In the genomic region with DNA sequence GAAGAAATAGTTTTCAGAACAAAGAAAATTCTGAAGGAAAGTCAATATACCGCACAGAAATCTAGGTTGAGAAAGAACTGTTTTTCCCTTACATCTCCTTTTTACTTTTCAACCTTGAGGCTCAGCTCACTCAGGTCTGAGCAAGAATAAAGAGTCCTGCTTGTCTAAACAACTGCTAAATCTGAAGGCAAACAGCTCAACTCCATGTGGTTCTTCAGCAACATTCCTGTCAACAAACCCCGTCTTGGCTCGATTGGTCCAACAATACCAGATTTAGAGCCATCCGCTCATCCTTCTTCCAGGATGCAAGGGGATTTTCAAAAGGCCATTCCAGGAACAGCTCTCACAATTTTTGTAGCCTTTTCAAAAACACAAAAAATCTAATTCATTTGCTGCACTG, we compare ENCODE assay signal across 20 cellular contexts.
DNase-seq lines count a peak whose midpoint lies in the region; ATAC-seq and TF ChIP-seq lines count a peak whose summit lies in the region.
"Had no signal": no experiment of that assay in that cellular context is flagged by ENCODE, and none has a peak within 500 bp of the region (broad histone marks: within the 10 kb centered on the region; RNA-seq: fewer than 3 reads in every experiment).

No MANE protein-coding gene starts in this region.

- H3K36me3 ChIP-seq in RWPE2 (ENCODE audit: low read depth) (no peaks in the 10 kb centered on the region), mesodermal cell (ENCODE audit: control insufficient read depth, insufficient read depth, low read length) (no peaks in the 10 kb centered on the region)

- no peak for ATAC-seq in RWPE2 (ENCODE audit: low read depth)
- ATAC-seq in stimulated activated memory B cell treated with anti-CD40 and anti-IgM and Interleukin-4, amounts not matched to agents 10 μg/mL and 1 μg/mL and 100 μg/mL, for 72 hours, result no peak
- ATAC-seq: activated CD4-positive, alpha-beta T cell treated with anti-CD3 and anti-CD28 coated beads for 36 hours; activated CD8-positive, alpha-beta memory T cell treated with anti-CD3 and anti-CD28 coated beads, Interleukin-2, amount 10 ng/mL, durations not matched to agents 7 days and 5 days; effector memory CD8-positive, alpha-beta T cell; stimulated activated naive B cell treated with anti-CD40 and anti-IgM and Interleukin-4, amounts not matched to agents 10 μg/mL and 1 μg/mL and 100 μg/mL, for 72 hours had no signal

- H3K9me3 ChIP-seq in RWPE2 (ENCODE audit: severe bottlenecking), result no peaks in the 10 kb centered on the region
- H3K9me3 ChIP-seq in mesodermal cell (ENCODE audit: control insufficient read depth, low read length), result no peaks in the 10 kb centered on the region
- H3K9me3 ChIP-seq: tibial nerve had no signal

- H3K27me3 Mint-ChIP-seq in stimulated activated memory B cell treated with anti-CD40 and anti-IgM and Interleukin-4, amounts not matched to agents 10 μg/mL and 1 μg/mL and 100 μg/mL, for 72 hours, result no peaks in the 10 kb centered on the region
- H3K27me3 Mint-ChIP-seq: activated CD4-positive, alpha-beta T cell treated with anti-CD3 and anti-CD28 coated beads for 36 hours; activated CD8-positive, alpha-beta memory T cell treated with anti-CD3 and anti-CD28 coated beads, Interleukin-2, amount 10 ng/mL, durations not matched to agents 7 days and 5 days; effector memory CD8-positive, alpha-beta T cell; stimulated activated naive B cell treated with anti-CD40 and anti-IgM and Interleukin-4, amounts not matched to agents 10 μg/mL and 1 μg/mL and 100 μg/mL, for 72 hours had no signal

- DNase-seq in AG10803 (ENCODE audit: low read depth), result peak; percentile 34
- no peak for DNase-seq in RWPE2 (ENCODE audit: low spot score)
- DNase-seq in choroid plexus epithelial cell (ENCODE audit: low read depth), result peak; percentile 29
- DNase-seq in GF-D8 (lab: John Stamatoyannopoulos, UW), result no peak
- no peak for DNase-seq in D341Med (ENCODE audit: low spot score)
- DNase-seq in NCI-H1436 (lab: John Stamatoyannopoulos, UW), result no peak
- DNase-seq: activated CD4-positive, alpha-beta T cell treated with anti-CD3 and anti-CD28 coated beads for 36 hours; activated CD8-positive, alpha-beta memory T cell treated with anti-CD3 and anti-CD28 coated beads, Interleukin-2, amount 10 ng/mL, durations not matched to agents 7 days and 5 days; DMS79 treated with DMSO at 0.1 percent for 48 hours; effector memory CD8-positive, alpha-beta T cell; H9; NCI-H524; SIG-M5; stimulated activated CD4-positive, alpha-beta T cell treated with anti-CD3 and anti-CD28 coated beads, Interleukin-15, amount 100 ng/mL, for 24 hours; stimulated activated naive B cell treated with anti-CD40 and anti-IgM and Interleukin-4, amounts not matched to agents 10 μg/mL and 1 μg/mL and 100 μg/mL, for 72 hours had no signal

- WGBS in mesodermal cell (ENCODE audit: insufficient coverage in 2 of 2), 2 experiments, result 90 to 92% methylated on average over 4 of the region's 4 CpGs

- no peak overlapping the region for H3K27ac Mint-ChIP-seq in stimulated activated memory B cell treated with anti-CD40 and anti-IgM and Interleukin-4, amounts not matched to agents 10 μg/mL and 1 μg/mL and 100 μg/mL, for 72 hours
- H3K27ac Mint-ChIP-seq: activated CD4-positive, alpha-beta T cell treated with anti-CD3 and anti-CD28 coated beads for 36 hours; activated CD8-positive, alpha-beta memory T cell treated with anti-CD3 and anti-CD28 coated beads, Interleukin-2, amount 10 ng/mL, durations not matched to agents 7 days and 5 days; effector memory CD8-positive, alpha-beta T cell; H9; stimulated activated naive B cell treated with anti-CD40 and anti-IgM and Interleukin-4, amounts not matched to agents 10 μg/mL and 1 μg/mL and 100 μg/mL, for 72 hours had no signal

- H3K4me3 Mint-ChIP-seq in stimulated activated memory B cell treated with anti-CD40 and anti-IgM and Interleukin-4, amounts not matched to agents 10 μg/mL and 1 μg/mL and 100 μg/mL, for 72 hours, result no peak overlapping the region
- H3K4me3 Mint-ChIP-seq: activated CD4-positive, alpha-beta T cell treated with anti-CD3 and anti-CD28 coated beads for 36 hours; activated CD8-positive, alpha-beta memory T cell treated with anti-CD3 and anti-CD28 coated beads, Interleukin-2, amount 10 ng/mL, durations not matched to agents 7 days and 5 days; effector memory CD8-positive, alpha-beta T cell; H9; mesothelial cell of epicardium; stimulated activated naive B cell treated with anti-CD40 and anti-IgM and Interleukin-4, amounts not matched to agents 10 μg/mL and 1 μg/mL and 100 μg/mL, for 72 hours had no signal

- H3K4me3 ChIP-seq in AG10803 (ENCODE audit: low read length) (no peak overlapping the region), RWPE2 (ENCODE audit: severe bottlenecking) (no peak overlapping the region), choroid plexus epithelial cell (ENCODE audit: low read depth, low read length) (no peak overlapping the region), mesodermal cell (ENCODE audit: extremely low read depth, insufficient read depth, low read length, poor library complexity, severe bottlenecking) (no peak overlapping the region)
- H3K4me3 ChIP-seq: tibial nerve had no signal

- no peaks in the 10 kb centered on the region for H3K36me3 Mint-ChIP-seq in stimulated activated memory B cell treated with anti-CD40 and anti-IgM and Interleukin-4, amounts not matched to agents 10 μg/mL and 1 μg/mL and 100 μg/mL, for 72 hours
- H3K36me3 Mint-ChIP-seq: activated CD8-positive, alpha-beta memory T cell treated with anti-CD3 and anti-CD28 coated beads, Interleukin-2, amount 10 ng/mL, durations not matched to agents 7 days and 5 days had no signal

- no peaks in the 10 kb centered on the region for H3K9me3 Mint-ChIP-seq in stimulated activated memory B cell treated with anti-CD40 and anti-IgM and Interleukin-4, amounts not matched to agents 10 μg/mL and 1 μg/mL and 100 μg/mL, for 72 hours
- H3K9me3 Mint-ChIP-seq: effector memory CD8-positive, alpha-beta T cell; H9; stimulated activated naive B cell treated with anti-CD40 and anti-IgM and Interleukin-4, amounts not matched to agents 10 μg/mL and 1 μg/mL and 100 μg/mL, for 72 hours had no signal

- H3K27me3 ChIP-seq in RWPE2 (ENCODE audit: insufficient read depth, poor library complexity, severe bottlenecking), result no peaks in the 10 kb centered on the region
- H3K27me3 ChIP-seq: tibial nerve had no signal

- H3K27ac ChIP-seq in RWPE2 (ENCODE audit: poor library complexity, severe bottlenecking), result peak overlapping the region; percentile 72
- H3K27ac ChIP-seq in mesodermal cell (ENCODE audit: low read depth, low read length, severe bottlenecking), result peak overlapping the region; percentile 63
- H3K27ac ChIP-seq: HL-60, tibial nerve had no signal

- H3K4me1 ChIP-seq in RWPE2 (ENCODE audit: insufficient read depth, poor library complexity, severe bottlenecking), result peaks cover 24% of the 10 kb centered on the region
- peaks cover 18% of the 10 kb centered on the region for H3K4me1 ChIP-seq in mesodermal cell (ENCODE audit: control insufficient read depth, insufficient read depth, low read length, poor library complexity, severe bottlenecking)

- TF ChIP-seq CTCF in AG10803 (conservative IDR thresholded peaks at IDR 0.05; ENCODE audit: low read length) (no peak), RWPE2 (IDR thresholded peaks at IDR 0.05; ENCODE audit: poor library complexity, severe bottlenecking) (no peak), choroid plexus epithelial cell (conservative IDR thresholded peaks at IDR 0.05; ENCODE audit: low read depth, low read length) (no peak)

- H3K4me1 Mint-ChIP-seq in stimulated activated memory B cell treated with anti-CD40 and anti-IgM and Interleukin-4, amounts not matched to agents 10 μg/mL and 1 μg/mL and 100 μg/mL, for 72 hours, result no peaks in the 10 kb centered on the region
- H3K4me1 Mint-ChIP-seq: activated CD8-positive, alpha-beta memory T cell treated with anti-CD3 and anti-CD28 coated beads, Interleukin-2, amount 10 ng/mL, durations not matched to agents 7 days and 5 days; stimulated activated naive B cell treated with anti-CD40 and anti-IgM and Interleukin-4, amounts not matched to agents 10 μg/mL and 1 μg/mL and 100 μg/mL, for 72 hours had no signal

Comparison
In these comparisons a context has a peak if more than half of its experiments do, and no peak if none do; other contexts are left out.
1. DNase-seq: peak in AG10803 (single experiment) and choroid plexus epithelial cell (single experiment); none in RWPE2 (single experiment), GF-D8 (single experiment), D341Med (single experiment) and NCI-H1436 (single experiment).